ENCODE assay signal across 7 cellular contexts in genomic region chr1:10368194-10368593, GRCh38.
"Had no signal": no experiment of that assay in that cellular context is flagged by ENCODE, and none has a peak within 500 bp of the region (broad histone marks: within the 10 kb centered on the region; RNA-seq: fewer than 3 reads in every experiment).

No MANE protein-coding gene starts in this region.

- DNase-seq: H9, HCEC 1CT, IMR-90 had no signal

- H3K4me3 Mint-ChIP-seq: GM23338, H9 had no signal

- H3K27ac Mint-ChIP-seq: GM23338 had no signal

- H2AFZ ChIP-seq: GM23338 had no signal

- H3K4me3 ChIP-seq: GM23338 had no signal

- H3K4me2 ChIP-seq: GM23338 had no signal

- H3K4me1 Mint-ChIP-seq: GM23338, H9 had no signal

- ATAC-seq: GM23338 had no signal

- H3K9me3 Mint-ChIP-seq: GM23338, H9 had no signal

- FAIRE-seq: H1, H54, HTR-8/SVneo had no signal
